In genomic region chr12:89619764-89620163, GRCh38 we compare ENCODE assay signal across 1 cellular context.
A peak's percentile ranks its signal among the peaks of the same experiment; 100 is the strongest.
TF ChIP-seq lines count a peak whose summit lies in the region.

No MANE protein-coding gene starts in this region.

TF ChIP-seq in K562, 482 proteins besides CTCF, POLR2A, EP300 and RAD21:
- TF ChIP-seq PRDM10 (IDR thresholded peaks at IDR 0.05; ENCODE audit: partially characterized antibody) (no peak), C11orf30 (IDR thresholded peaks at IDR 0.05; ENCODE audit: low read depth) (peak; percentile 63; the same call in 1 of the 2 replicates), MAFG (tag; conservative IDR thresholded peaks at IDR 0.05) (0 out of 2 replicates have a peak, but pooled peaks have one; percentile 8), ZNF316 (IDR thresholded peaks at IDR 0.05) (peak; percentile 83)
